ENCODE assay signal across 8 cellular contexts in genomic region chr12:130998136-130998535, GRCh38. TPM values are rescaled to one million over a fixed set of nuclear protein-coding genes. Genes with fewer than 3 reads are reported as not detected.
"Had no signal": no experiment of that assay in that cellular context is flagged by ENCODE, and none has a peak within 500 bp of the region (broad histone marks: within the 10 kb centered on the region; RNA-seq: fewer than 3 reads in every experiment).

No MANE protein-coding gene starts in this region.

- ATAC-seq: GM23338 had no signal

- H3K4me2 ChIP-seq: GM23338 had no signal

- FAIRE-seq: H1, H54, HTR-8/SVneo had no signal

- DNase-seq: H9, HCEC 1CT, KBM-7 had no signal

- H3K4me3 ChIP-seq: GM23338 had no signal

- H2AFZ ChIP-seq: GM23338 had no signal

RNA-seq across cellular contexts. Expression of gene ADGRD1, which starts 44.4 kb away (rescaled TPM):
- total RNA-seq: HT-29 had no signal
- polyA plus RNA-seq: GM23338 had no signal
